Comparison of ENCODE assay signal across 23 cellular contexts in genomic region chr9:95097279-95097678, GRCh38.
"Had no signal": no experiment of that assay in that cellular context is flagged by ENCODE, and none has a peak within 500 bp of the region (broad histone marks: within the 10 kb centered on the region; RNA-seq: fewer than 3 reads in every experiment).

No MANE protein-coding gene starts in this region.

- H3K36me3 ChIP-seq: transverse colon, uterus had no signal

- H3K4me3 Mint-ChIP-seq: activated B cell treated with CpG ODN at 0.5 μM for 24 hours; activated naive CD8-positive, alpha-beta T cell treated with anti-CD3 and anti-CD28 coated beads for 36 hours; activated T-cell treated with anti-CD3 and anti-CD28 coated beads, Interleukin-2, amount 50 U/mL, for 4 hours; natural killer cell; T-helper 1 cell treated with Interleukin-12 subunit alpha and Interleukin-12 subunit beta and Interleukin-4 antibody, amounts not matched to agents 30 μg/mL and 1 μg/mL, for 36 hours had no signal

- DNase-seq: activated B cell treated with CpG ODN at 0.5 μM for 24 hours; activated CD4-positive, alpha-beta T cell treated with anti-CD3 and anti-CD28 coated beads for 4 hours; activated CD4-positive, alpha-beta T cell treated with anti-CD3 and anti-CD28 coated beads, Interleukin-2, amount 50 U/mL, for 48 hours; activated CD8-positive, alpha-beta memory T cell treated with anti-CD3 and anti-CD28 coated beads, Interleukin-2, amount 50 U/mL, for 48 hours; activated naive CD4-positive, alpha-beta T cell; activated naive CD8-positive, alpha-beta T cell treated with anti-CD3 and anti-CD28 coated beads for 36 hours; activated T-cell treated with anti-CD3 and anti-CD28 coated beads, Interleukin-2, amount 50 U/mL, for 4 hours; amniotic stem cell; effector memory CD4-positive, alpha-beta T cell; hypothalamus; left ventricle myocardium superior; mammary epithelial cell; midbrain; natural killer cell; retina; spleen; stimulated activated CD4-positive, alpha-beta T cell treated with anti-CD3 and anti-CD28 coated beads, Interleukin-4, amount 100 ng/mL, for 1 hour; stimulated activated naive CD4-positive, alpha-beta T cell treated with Interleukin-2 at 50 U/mL for 16 hours; T1000; transverse colon; uterus had no signal

- H3K27me3 Mint-ChIP-seq: activated B cell treated with CpG ODN at 0.5 μM for 24 hours; activated naive CD8-positive, alpha-beta T cell treated with anti-CD3 and anti-CD28 coated beads for 36 hours had no signal

- H3K9me3 Mint-ChIP-seq: activated B cell treated with CpG ODN at 0.5 μM for 24 hours; activated naive CD8-positive, alpha-beta T cell treated with anti-CD3 and anti-CD28 coated beads for 36 hours; activated T-cell treated with anti-CD3 and anti-CD28 coated beads, Interleukin-2, amount 50 U/mL, for 4 hours; activated T-helper 2 cell treated with anti-CD3 and anti-CD28 coated beads, Interferon-gamma antibody, Interleukin-2, Interleukin-4, amounts not matched to agents 10 μg/mL and 5 μg/mL and 100 μg/mL, durations not matched to agents 14 hours and 24 hours and 36 hours; natural killer cell; T-helper 1 cell treated with Interleukin-12 subunit alpha and Interleukin-12 subunit beta and Interleukin-4 antibody, amounts not matched to agents 30 μg/mL and 1 μg/mL, for 36 hours had no signal

- H3K4me1 Mint-ChIP-seq: activated B cell treated with CpG ODN at 0.5 μM for 24 hours had no signal

- H3K36me3 Mint-ChIP-seq: activated naive CD8-positive, alpha-beta T cell treated with anti-CD3 and anti-CD28 coated beads for 36 hours; natural killer cell had no signal

- ATAC-seq: left ventricle myocardium superior, natural killer cell had no signal

- H3K4me3 ChIP-seq: spleen, transverse colon, uterus had no signal

- H3K27me3 ChIP-seq: spleen, transverse colon, uterus had no signal

- H3K27ac Mint-ChIP-seq: activated B cell treated with CpG ODN at 0.5 μM for 24 hours; activated naive CD8-positive, alpha-beta T cell treated with anti-CD3 and anti-CD28 coated beads for 36 hours; activated T-helper 2 cell treated with anti-CD3 and anti-CD28 coated beads, Interferon-gamma antibody, Interleukin-2, Interleukin-4, amounts not matched to agents 10 μg/mL and 5 μg/mL and 100 μg/mL, durations not matched to agents 14 hours and 24 hours and 36 hours; natural killer cell; T-helper 1 cell treated with Interleukin-12 subunit alpha and Interleukin-12 subunit beta and Interleukin-4 antibody, amounts not matched to agents 30 μg/mL and 1 μg/mL, for 36 hours had no signal

- H3K9me3 ChIP-seq: spleen, transverse colon, uterus had no signal
